In genomic region chr11:64230985-64231365, GRCh38 we compare ENCODE assay signal across 8 cellular contexts. TPM values are rescaled to one million over a fixed set of nuclear protein-coding genes. Genes with fewer than 3 reads are reported as not detected.
A peak's percentile ranks its signal among the peaks of the same experiment; 100 is the strongest.
DNase-seq lines count a peak whose midpoint lies in the region; ATAC-seq and TF ChIP-seq lines count a peak whose summit lies in the region.

No MANE protein-coding gene starts in this region.

- peaks cover 52% of the 10 kb centered on the region for H3K4me1 ChIP-seq in CD8-positive, alpha-beta T cell (ENCODE audit: insufficient read depth, low read length)
- peaks cover 20% of the 10 kb centered on the region for H3K4me1 ChIP-seq in colonic mucosa

- no peaks in the 10 kb centered on the region for H3K9me3 ChIP-seq in CD8-positive, alpha-beta T cell (ENCODE audit: low read length)
- no peaks in the 10 kb centered on the region for H3K9me3 ChIP-seq in colonic mucosa

- peak overlapping the region; percentile 86 for H3K27ac ChIP-seq in CD8-positive, alpha-beta T cell (ENCODE audit: low read depth, low read length)
- H3K27ac ChIP-seq in colonic mucosa: peak overlapping the region; percentile 85

- H3K27me3 ChIP-seq in CD8-positive, alpha-beta T cell (ENCODE audit: insufficient read depth, low read length): no peaks in the 10 kb centered on the region
- no peaks in the 10 kb centered on the region for H3K27me3 ChIP-seq in colonic mucosa

- H3K27ac Mint-ChIP-seq in CD8-positive, alpha-beta T cell: peak overlapping the region; percentile 95
- no peak overlapping the region for H3K27ac Mint-ChIP-seq in neural crest cell (ENCODE audit: unreplicated experiment)

- no peak for ATAC-seq in CD8-positive, alpha-beta T cell
- ATAC-seq in HG02973 (IDR thresholded peaks at IDR 0.05; ENCODE audit: unreplicated experiment): no peak

- H3K36me3 ChIP-seq in CD8-positive, alpha-beta T cell (ENCODE audit: insufficient read depth, low read length): no peaks in the 10 kb centered on the region
- H3K36me3 ChIP-seq in colonic mucosa: no peaks in the 10 kb centered on the region

- H3K36me3 Mint-ChIP-seq in CD8-positive, alpha-beta T cell: peaks cover 5% of the 10 kb centered on the region
- H3K36me3 Mint-ChIP-seq in neural crest cell (ENCODE audit: low read depth): no peaks in the 10 kb centered on the region

- peak overlapping the region; percentile 86 for H3K4me3 ChIP-seq in CD8-positive, alpha-beta T cell (ENCODE audit: low read depth, low read length)
- peak overlapping the region; percentile 70 for H3K4me3 ChIP-seq in colonic mucosa

- H3K4me1 Mint-ChIP-seq in CD8-positive, alpha-beta T cell (ENCODE audit: low read depth): peaks cover 50% of the 10 kb centered on the region
- peaks cover 33% of the 10 kb centered on the region for H3K4me1 Mint-ChIP-seq in neural crest cell

- peak overlapping the region; percentile 89 for H3K9ac ChIP-seq in colonic mucosa (ENCODE audit: low read depth in 2 of 2, low read length in 2 of 2)

- no peaks in the 10 kb centered on the region for H3K27me3 Mint-ChIP-seq in CD8-positive, alpha-beta T cell (ENCODE audit: low read depth)
- no peaks in the 10 kb centered on the region for H3K27me3 Mint-ChIP-seq in neural crest cell (ENCODE audit: low read depth)

- peak overlapping the region; percentile 91 for H3K4me3 Mint-ChIP-seq in CD8-positive, alpha-beta T cell
- peak overlapping the region; percentile 93 for H3K4me3 Mint-ChIP-seq in neural crest cell

- peak in 1 of 7 experiments; percentile 16 for DNase-seq in CD8-positive, alpha-beta T cell
- DNase-seq in NAMALWA (ENCODE audit: low spot score): peak; percentile 60
- DNase-seq in colonic mucosa: no peak
- no peak for DNase-seq in neural crest cell (ENCODE audit: low read depth, low spot score)
- no peak for DNase-seq in Kasumi-1 (lab: John Stamatoyannopoulos, UW)
- no peak for DNase-seq in NCI-H2107 treated with DMSO at 0.1 percent for 48 hours (lab: John Stamatoyannopoulos, UW; ENCODE audit: unreplicated experiment)
- no peak for DNase-seq in activated CD8-positive, alpha-beta memory T cell treated with anti-CD3 and anti-CD28 coated beads, Interleukin-2, amount 50 U/mL, for 48 hours

- POLR2A ChIA-PET in CD8-positive, alpha-beta T cell (lab: Charles Lee): interaction anchor here (2.7 kb wide), 1 partner anchor 24 kb away, joined by 14 read pairs; the partner anchor contains the start of gene FERMT3

- H3K9me3 Mint-ChIP-seq in CD8-positive, alpha-beta T cell: no peaks in the 10 kb centered on the region
- no peaks in the 10 kb centered on the region for H3K9me3 Mint-ChIP-seq in neural crest cell

- no peak for TF ChIP-seq CTCF in CD8-positive, alpha-beta T cell (IDR thresholded peaks at IDR 0.05)
- TF ChIP-seq CTCF in colonic mucosa (IDR thresholded peaks at IDR 0.05) (no peak), neural crest cell (conservative IDR thresholded peaks at IDR 0.05) (no peak)

- intact Hi-C loops in CD8-positive, alpha-beta T cell (cut with DNase I, micrococcal nuclease): loop anchor here (1.0 to 2.0 kb wide), 5 partner anchors 10 to 87 kb away; partner anchors contain the start of genes FKBP2 (in 2 of the 2), ESRRA (in 1 of the 2), PPP1R14B (in 1 of the 2) and PRDX5 (in 1 of the 2)
- intact Hi-C loops in colonic mucosa (cut with DNase I): no loop called here

- CTCF ChIA-PET in CD8-positive, alpha-beta T cell (lab: Charles Lee): interaction anchor here (1.7 to 20.9 kb wide), 2 partner anchors 20 to 25 kb away, joined by 5 to 263 read pairs; partner anchors contain the start of gene FERMT3

RNA-seq across cellular contexts. Expression of gene DNAJC4, which starts 0.6 kb away (rescaled TPM):
- total RNA-seq in CD8-positive, alpha-beta T cell: 10 to 100 TPM; 33.2 to 36.3 TPM
- 10 to 100 TPM; 39.9 to 50.3 TPM for total RNA-seq in colonic mucosa
- total RNA-seq in neural crest cell: 27.2 TPM in 2 replicates

RNA-seq across cellular contexts. Expression of gene VEGFB, which starts 3.4 kb away (rescaled TPM):
- 10 to 100 TPM; 33.6 to 40.0 TPM for total RNA-seq in CD8-positive, alpha-beta T cell
- total RNA-seq in colonic mucosa: 10 to 100 TPM; 25.9 to 59.5 TPM
- total RNA-seq in neural crest cell: 61.2 and 62.7 TPM in 2 replicates

RNA-seq across cellular contexts. Expression of gene NUDT22, which starts 4.9 kb away (rescaled TPM):
- 10 to 100 TPM; 20.1 to 23.6 TPM for total RNA-seq in CD8-positive, alpha-beta T cell
- total RNA-seq in colonic mucosa (100 to 1,000 TPM; 110 to 168 TPM), neural crest cell (35.7 and 40.8 TPM in 2 replicates)

RNA-seq across cellular contexts. Expression of gene TRPT1, which starts 5.0 kb away (rescaled TPM):
- 10 to 100 TPM; 12.3 to 14.3 TPM for total RNA-seq in CD8-positive, alpha-beta T cell
- total RNA-seq in colonic mucosa (10 to 100 TPM; 52.3 to 63.6 TPM), neural crest cell (40.2 and 43.2 TPM in 2 replicates)

RNA-seq across cellular contexts. Expression of gene FKBP2, which starts 9.9 kb away (rescaled TPM):
- 10 to 100 TPM; 19.4 TPM for total RNA-seq in CD8-positive, alpha-beta T cell
- total RNA-seq in colonic mucosa: 100 to 1,000 TPM in 1 of 2 donors, 10 to 100 TPM in 1; 71.7 to 104 TPM
- 29.2 and 33.7 TPM in 2 replicates for total RNA-seq in neural crest cell
